14 cellular contexts compared by ENCODE assay signal in the genomic region with DNA sequence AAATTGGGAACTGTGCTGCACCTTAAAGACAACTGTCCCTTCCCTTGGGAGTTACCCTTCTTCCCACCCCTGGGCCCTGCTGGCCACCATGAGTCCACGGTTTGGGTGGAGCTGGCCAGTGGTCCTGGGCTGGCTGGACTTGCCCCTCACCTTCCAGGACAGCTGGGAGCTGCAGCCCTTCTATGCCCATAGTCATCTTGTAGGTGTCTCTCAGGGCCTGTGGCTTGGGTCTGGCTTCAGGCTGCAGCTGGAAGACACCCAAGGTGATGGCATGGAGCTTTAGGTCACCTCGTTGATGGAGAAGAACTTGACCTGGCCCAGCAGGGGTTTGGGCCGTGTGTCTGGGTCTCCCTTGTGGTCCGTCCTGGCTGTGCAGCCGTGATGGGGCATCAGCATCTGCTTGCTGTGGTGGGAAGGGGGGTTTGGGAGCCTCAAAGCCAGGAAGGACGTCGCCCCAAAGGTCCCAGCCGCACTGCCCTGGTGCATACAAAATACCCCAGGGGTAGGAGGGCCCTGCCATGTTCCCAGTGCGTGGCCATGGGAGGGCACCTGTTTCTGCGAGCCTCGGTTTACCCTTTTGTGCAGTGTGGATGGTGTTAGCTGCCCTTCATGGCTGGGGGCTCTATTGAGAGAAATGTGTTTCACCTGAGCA. TPM values are rescaled to one million over a fixed set of nuclear protein-coding genes. Genes with fewer than 3 reads are reported as not detected.
DNase-seq lines count a peak whose midpoint lies in the region; ATAC-seq, FAIRE-seq and TF ChIP-seq lines count a peak whose summit lies in the region.
"Had no signal": no experiment of that assay in that cellular context is flagged by ENCODE, and none has a peak within 500 bp of the region (broad histone marks: within the 10 kb centered on the region; RNA-seq: fewer than 3 reads in every experiment).

No MANE protein-coding gene starts in this region.

- in situ Hi-C loops in HAP-1 (cut with MboI; ENCODE audit: low sequenced_read_pairs), result no loop called here

- ATAC-seq in lower lobe of right lung, result peak in 1 of 2 donors; percentile 6
- no peak for ATAC-seq in activated naive CD8-positive, alpha-beta T cell treated with anti-CD3 and anti-CD28 coated beads, Interleukin-2, amount 50 U/mL, for 24 hours
- ATAC-seq: HepG2 had no signal

- H3K23ac ChIP-seq in H1 (ENCODE audit: insufficient read length), result no peak overlapping the region

- POLR2A ChIA-PET in H1 (lab: Charles Lee; ENCODE audit: partially characterized antibody), result interaction anchor here (0.6 kb wide), 1 partner anchor 64 kb away, joined by 3 read pairs; no protein-coding TSS in a partner anchor
- POLR2A ChIA-PET in A673 (lab: Charles Lee; ENCODE audit: low non-redundant PET), result no interaction called here

- H3K18ac ChIP-seq in H1 (ENCODE audit: extremely low read depth, low read length), result 0 out of 2 replicates have a peak overlapping the region, but pooled peaks have one; percentile 13

- 84% methylated on average over 11 of the region's 11 CpGs; no CpG with 5 or more reads in 1 of the 2 experiments for WGBS in H1 (ENCODE audit: extremely low coverage in 1 of 2, insufficient coverage in 1 of 2, insufficient read length in 1 of 2, insufficient replicate concordance in 2 of 2, low coverage in 1 of 2, low lambda C conversion rate in 2 of 2, missing lambda C conversion rate in 1 of 2), 2 experiments
- WGBS in spleen, 5 donors, result 78 to 92% (median 88%) methylated on average over 5 to 11 of the region's 11 CpGs

- H4K91ac ChIP-seq in H1 (replicated peaks; ENCODE audit: insufficient read length, low read length), result no peak overlapping the region

- DNase-seq in H1 (ENCODE audit: low read depth in 1 of 2, low spot score in 2 of 2) (no peak), lower lobe of right lung (peak; percentile 24), spleen (peak; percentile 51), A673 (ENCODE audit: low spot score) (no peak), HAP-1 (ENCODE audit: low spot score in 2 of 2) (no peak)
- no peak for DNase-seq in activated naive CD8-positive, alpha-beta T cell treated with anti-CD3 and anti-CD28 coated beads, Interleukin-2, amount 50 U/mL, for 24 hours
- DNase-seq: DMS 273 treated with DMSO at 0.1 percent for 48 hours, MM.1S, NCI-H1930, SJCRH30 had no signal

- no peak overlapping the region for H3K14ac ChIP-seq in H1 (ENCODE audit: insufficient read length)

- H4K8ac ChIP-seq in H1 (ENCODE audit: extremely low read depth, insufficient read depth, low read length), result no peak overlapping the region

- no peak overlapping the region for H3K4me2 ChIP-seq in H1 (ENCODE audit: insufficient read depth in 1 of 2, low read depth in 2 of 2, low read length in 2 of 2)
- H3K4me2 ChIP-seq: BLaER1 had no signal

- H3K9me3 ChIP-seq in H1 (ENCODE audit: insufficient read depth in 2 of 2, low read depth in 1 of 2, low read length in 1 of 2) (no peaks in the 10 kb centered on the region), lower lobe of right lung (no peaks in the 10 kb centered on the region), spleen (peaks cover 0 to 4% (median 0%) of the 10 kb centered on the region in 8 donors), A673 (ENCODE audit: low read depth, low read length, poor library complexity, severe bottlenecking) (no peaks in the 10 kb centered on the region), HAP-1 (no peaks in the 10 kb centered on the region)
- H3K9me3 ChIP-seq: SJCRH30 had no signal

- no peak overlapping the region for H3K4me3 Mint-ChIP-seq in activated naive CD8-positive, alpha-beta T cell treated with anti-CD3 and anti-CD28 coated beads, Interleukin-2, amount 50 U/mL, for 24 hours

- peaks cover 20 to 27% of the 10 kb centered on the region in 2 experiments for H4K20me1 ChIP-seq in H1 (replicated peaks in 1 of 2; ENCODE audit: control insufficient read depth in 1 of 2, insufficient read depth in 2 of 2, low read length in 2 of 2)

- BruUV-seq in A673 (replicated peaks; lab: Mats Ljungman, UMichigan), result no TSS peak

- H2BK120ac ChIP-seq in H1 (replicated peaks; ENCODE audit: low read depth, low read length), result no peak overlapping the region

- H3K36me3 Mint-ChIP-seq in activated naive CD8-positive, alpha-beta T cell treated with anti-CD3 and anti-CD28 coated beads, Interleukin-2, amount 50 U/mL, for 24 hours (ENCODE audit: low read depth), result no peaks in the 10 kb centered on the region

- H2BK5ac ChIP-seq in H1 (ENCODE audit: low read depth, low read length), result no peak overlapping the region

- TF ChIP-seq RAD21 in H1 (IDR thresholded peaks at IDR 0.05 in 1 of 2, conservative IDR thresholded peaks at IDR 0.05 in 1 of 2; ENCODE audit: low read depth in 2 of 2, low read length in 2 of 2), result no peak

- no peak overlapping the region for H2BK12ac ChIP-seq in H1 (ENCODE audit: low read depth, low read length)

- peaks cover 0 to 57% of the 10 kb centered on the region in 2 experiments; a peak in 2 of 4 replicates for H3K79me2 ChIP-seq in H1 (ENCODE audit: control insufficient read depth in 1 of 2, insufficient read depth in 2 of 2, low read length in 2 of 2)

- no peak overlapping the region for H3K9ac ChIP-seq in H1 (replicated peaks in 1 of 4; ENCODE audit: extremely low read depth in 1 of 4, low read depth in 3 of 4, low read length in 3 of 4)
- H3K9ac ChIP-seq: BLaER1 had no signal

- H3K4ac ChIP-seq in H1 (replicated peaks; ENCODE audit: insufficient read length, low read depth, low read length), result no peak overlapping the region

- no peaks in the 10 kb centered on the region for H3K27me3 ChIP-seq in H1 (replicated peaks in 1 of 4; ENCODE audit: control insufficient read depth in 3 of 4, extremely low read depth in 1 of 4, insufficient read depth in 3 of 4, low read length in 3 of 4)
- H3K27me3 ChIP-seq in lower lobe of right lung (ENCODE audit: low read depth), result no peaks in the 10 kb centered on the region
- no peaks in the 10 kb centered on the region for H3K27me3 ChIP-seq in spleen (replicated peaks in 1 of 7)
- no peaks in the 10 kb centered on the region for H3K27me3 ChIP-seq in A673 (replicated peaks; ENCODE audit: insufficient read depth, low read depth, low read length, poor library complexity)
- no peaks in the 10 kb centered on the region for H3K27me3 ChIP-seq in HAP-1 (ENCODE audit: low read depth)
- H3K27me3 ChIP-seq: BLaER1 had no signal

- no peak overlapping the region for H2BK15ac ChIP-seq in H1 (ENCODE audit: low read length)

- peaks cover 37% of the 10 kb centered on the region for H3K79me1 ChIP-seq in H1 (ENCODE audit: low read depth, low read length)

- H4K5ac ChIP-seq in H1 (ENCODE audit: insufficient read length, low read depth, low read length), result no peak overlapping the region

- H3K27me3 Mint-ChIP-seq in activated naive CD8-positive, alpha-beta T cell treated with anti-CD3 and anti-CD28 coated beads, Interleukin-2, amount 50 U/mL, for 24 hours, result peaks cover 1% of the 10 kb centered on the region

- no peak overlapping the region for H3K56ac ChIP-seq in H1 (replicated peaks; ENCODE audit: insufficient read length, low read depth, low read length)

- H3K27ac Mint-ChIP-seq in activated naive CD8-positive, alpha-beta T cell treated with anti-CD3 and anti-CD28 coated beads, Interleukin-2, amount 50 U/mL, for 24 hours, result no peak overlapping the region

- 0 out of 2 replicates have a peak overlapping the region, but pooled peaks have one; percentile 18 for H2AK5ac ChIP-seq in H1 (ENCODE audit: low read depth, low read length)

- CTCF ChIA-PET in H1 (lab: Charles Lee; ENCODE audit: partially characterized antibody) (interaction anchor here (0.5 to 2.0 kb wide), 8 partner anchors 17 to 183 kb away, joined by 3 to 7 read pairs (median 3); no protein-coding TSS in a partner anchor), A673 (lab: Charles Lee) (no interaction called here)

- no peaks in the 10 kb centered on the region for H3K9me3 Mint-ChIP-seq in activated naive CD8-positive, alpha-beta T cell treated with anti-CD3 and anti-CD28 coated beads, Interleukin-2, amount 50 U/mL, for 24 hours

- TF ChIP-seq POLR2A in H1 (IDR thresholded peaks at IDR 0.05; ENCODE audit: control extremely low read depth in 1 of 2, low read depth in 2 of 2, low read length in 2 of 2) (no peak), spleen (IDR thresholded peaks at IDR 0.05) (no peak)

- intact Hi-C loops in lower lobe of right lung (cut with DNase I), result no loop called here
- intact Hi-C loops in spleen (cut with DNase I; ENCODE audit: low total_unique reads), result no loop called here
- intact Hi-C loops in A673 (cut with micrococcal nuclease; ENCODE audit: unreplicated experiment), result no loop called here

- H3K4me1 ChIP-seq in H1 (replicated peaks in 1 of 4; ENCODE audit: control insufficient read depth in 3 of 4, insufficient read depth in 4 of 4, low read length in 3 of 4), result peaks cover 0 to 16% (median 8%) of the 10 kb centered on the region in 4 experiments; a peak in 6 of 7 replicates
- H3K4me1 ChIP-seq in lower lobe of right lung, result no peaks in the 10 kb centered on the region
- H3K4me1 ChIP-seq in spleen, result no peaks in the 10 kb centered on the region
- no peaks in the 10 kb centered on the region for H3K4me1 ChIP-seq in A673 (ENCODE audit: insufficient read depth, low read length, poor library complexity, severe bottlenecking)
- peaks cover 20% of the 10 kb centered on the region for H3K4me1 ChIP-seq in HAP-1
- H3K4me1 ChIP-seq: SJCRH30 had no signal

- H2BK20ac ChIP-seq in H1 (ENCODE audit: low read length), result no peak overlapping the region

- no peaks in the 10 kb centered on the region; a peak in 1 of 8 replicates for H3K36me3 ChIP-seq in H1 (ENCODE audit: control insufficient read depth in 2 of 4, insufficient read depth in 4 of 4, low read length in 3 of 4)
- H3K36me3 ChIP-seq in lower lobe of right lung, result no peaks in the 10 kb centered on the region
- H3K36me3 ChIP-seq in spleen, result no peaks in the 10 kb centered on the region
- H3K36me3 ChIP-seq in A673 (ENCODE audit: insufficient read depth, low read length, poor library complexity, severe bottlenecking), result no peaks in the 10 kb centered on the region
- peaks cover 4% of the 10 kb centered on the region; the same call in 1 of the 2 replicates for H3K36me3 ChIP-seq in HAP-1 (replicated peaks)
- H3K36me3 ChIP-seq: SJCRH30 had no signal

- no peak overlapping the region for H2AFZ ChIP-seq in H1 (ENCODE audit: low read length)

- TF ChIP-seq EP300 in H1 (IDR thresholded peaks at IDR 0.05; ENCODE audit: borderline replicate concordance in 1 of 2, low read depth in 2 of 2, low read length in 2 of 2), result no peak

- no peaks in the 10 kb centered on the region for H3K4me1 Mint-ChIP-seq in activated naive CD8-positive, alpha-beta T cell treated with anti-CD3 and anti-CD28 coated beads, Interleukin-2, amount 50 U/mL, for 24 hours

- H3K4me3 ChIP-seq in H1 (ENCODE audit: extremely low read depth in 1 of 4, insufficient read depth in 2 of 4, low read depth in 3 of 4, low read length in 4 of 4), result no peak overlapping the region
- H3K4me3 ChIP-seq in lower lobe of right lung, result no peak overlapping the region
- H3K4me3 ChIP-seq in spleen, result no peak overlapping the region
- H3K4me3 ChIP-seq in A673 (ENCODE audit: low read depth, low read length, poor library complexity, severe bottlenecking), result no peak overlapping the region
- H3K4me3 ChIP-seq in HAP-1, result no peak overlapping the region
- H3K4me3 ChIP-seq: BLaER1, SJCRH30 had no signal

- H3K27ac ChIP-seq in angular gyrus (ENCODE audit: low read depth, low read length) (peak overlapping the region; percentile 5), H1 (ENCODE audit: low read depth, low read length) (no peak overlapping the region), lower lobe of right lung (no peak overlapping the region), spleen (no peak overlapping the region), A673 (ENCODE audit: low read depth, low read length, poor library complexity, severe bottlenecking) (no peak overlapping the region)
- H3K27ac ChIP-seq: BLaER1, SJCRH30 had no signal

- no peak for FAIRE-seq in H1 (lab: Jason Lieb, UNC)
- FAIRE-seq: HepG2 had no signal

- no peak for TF ChIP-seq CTCF in H1 (IDR thresholded peaks at IDR 0.05; ENCODE audit: control extremely low read depth in 1 of 3, insufficient read depth in 1 of 3, low read depth in 1 of 3, low read length in 3 of 3)
- no peak for TF ChIP-seq CTCF in lower lobe of right lung (IDR thresholded peaks at IDR 0.05)
- TF ChIP-seq CTCF in spleen (IDR thresholded peaks at IDR 0.05 in 8 of 11, conservative IDR thresholded peaks at IDR 0.05 in 3 of 11), result no peak
- no peak for TF ChIP-seq CTCF in A673 (conservative IDR thresholded peaks at IDR 0.05; ENCODE audit: low read depth, low read length)

- no peaks in the 10 kb centered on the region for H3K23me2 ChIP-seq in H1 (ENCODE audit: low read depth, low read length)

RNA-seq across cellular contexts. Expression of a gene that starts 8.9 kb away (rescaled TPM):
- total RNA-seq in H1 (2021; fragmentation: NEBNext Ultra II Directional; extraction: Animal tissue kit (Norgen Biotek cat#: 25700)), result 87.2 and 89.2 TPM in 2 replicates
- polyA plus RNA-seq in H1 (2011; rRNA removed) (12.0 and 20.6 TPM in 2 replicates), spleen (1 to 10 TPM; 1.8 to 5.9 (median 1.9) TPM)
- 11.5 TPM for polyA plus RNA-seq in H1 (2011; cell fraction: cytosol; rRNA removed)
- polyA plus RNA-seq in H1 (2011; cell fraction: nucleus; rRNA removed), result 51.7 TPM
- polyA plus RNA-seq in H1 (2012, experiment 1 of 2), result 69.6 to 91.7 TPM (median 76.7 TPM) in 4 replicates
- 42.2 TPM for polyA plus RNA-seq in H1 (2012, experiment 2 of 2)
- 48.8 TPM for polyA plus RNA-seq in H1 (2013, experiment 1 of 2)
- 43.7 TPM for polyA plus RNA-seq in H1 (2013, experiment 2 of 2)
- 22.2 and 25.3 TPM in 2 replicates for polyA minus RNA-seq in H1 (2011; rRNA and poly(A)+ RNA removed)
- polyA minus RNA-seq in H1 (2011; cell fraction: cytosol; rRNA and poly(A)+ RNA removed), result 43.6 TPM
- polyA minus RNA-seq in H1 (2011; cell fraction: nucleus; rRNA and poly(A)+ RNA removed), result 37.6 TPM
- total RNA-seq in lower lobe of right lung (7.7 TPM), spleen (10 to 100 TPM in 3 of 7 donors, 1 to 10 TPM in 4; 4.7 to 20.0 (median 9.1) TPM), A673 (2021) (9.6 and 11.8 TPM in 2 replicates)
- total RNA-seq: RPMI7951, SJCRH30 had no signal

RNA-seq across cellular contexts. Expression of a gene that starts 58.8 kb away (rescaled TPM):
- total RNA-seq in H1 (2021; fragmentation: NEBNext Ultra II Directional; extraction: Animal tissue kit (Norgen Biotek cat#: 25700)), result 28.2 TPM in 2 replicates
- polyA plus RNA-seq in H1 (2011; rRNA removed) (65.6 and 88.0 TPM in 2 replicates), spleen (10 to 100 TPM; 26.5 to 68.9 (median 50.4) TPM)
- 45.5 TPM for polyA plus RNA-seq in H1 (2011; cell fraction: cytosol; rRNA removed)
- polyA plus RNA-seq in H1 (2011; cell fraction: nucleus; rRNA removed), result 45.0 TPM
- polyA plus RNA-seq in H1 (2012, experiment 1 of 2), result 32.2 to 46.6 TPM (median 40.1 TPM) in 4 replicates
- 36.1 TPM for polyA plus RNA-seq in H1 (2012, experiment 2 of 2)
- 32.5 TPM for polyA plus RNA-seq in H1 (2013, experiment 1 of 2)
- polyA plus RNA-seq in H1 (2013, experiment 2 of 2), result 34.8 TPM
- 13.6 and 14.1 TPM in 2 replicates for polyA minus RNA-seq in H1 (2011; rRNA and poly(A)+ RNA removed)
- polyA minus RNA-seq in H1 (2011; cell fraction: cytosol; rRNA and poly(A)+ RNA removed), result 17.8 TPM
- 19.2 TPM for polyA minus RNA-seq in H1 (2011; cell fraction: nucleus; rRNA and poly(A)+ RNA removed)
- total RNA-seq in lower lobe of right lung (46.6 TPM), spleen (100 to 1,000 TPM in 6 of 7 donors, 10 to 100 TPM in 1; 75.0 to 142 (median 113) TPM), A673 (2021) (9.2 and 13.7 TPM in 2 replicates)

Comparison
In these comparisons a context has a peak if more than half of its experiments do, and no peak if none do; other contexts are left out.
1. DNase-seq: peak in lower lobe of right lung (single experiment) and spleen (single experiment); none in H1 (0 of 2), activated naive CD8-positive, alpha-beta T cell treated with anti-CD3 and anti-CD28 coated beads, Interleukin-2, amount 50 U/mL, for 24 hours (single experiment), A673 (single experiment) and HAP-1 (0 of 2).